ENCODE assay signal across 18 cellular contexts in genomic region chr19:19140476-19140875, GRCh38. TPM values are rescaled to one million over a fixed set of nuclear protein-coding genes. Genes with fewer than 3 reads are reported as not detected.
"Had no signal": no experiment of that assay in that cellular context is flagged by ENCODE, and none has a peak within 500 bp of the region (broad histone marks: within the 10 kb centered on the region; RNA-seq: fewer than 3 reads in every experiment).

No MANE protein-coding gene starts in this region.

- DNase-seq: activated gamma-delta T cell treated with Interleukin-2 at 50 U/mL for 16 hours; activated T-cell treated with anti-CD3 and anti-CD28 coated beads, Interleukin-2, amount 50 U/mL, for 1 hour; aorta; central memory CD4-positive, alpha-beta T cell; dermis blood vessel endothelial cell; effector CD8-positive, alpha-beta T cell; head of caudate nucleus; lower lobe of right lung; naive thymus-derived CD4-positive, alpha-beta T cell; stimulated activated CD4-positive, alpha-beta T cell treated with anti-CD3 and anti-CD28 coated beads, Interleukin-4, amount 100 ng/mL, for 24 hours; stimulated activated naive CD4-positive, alpha-beta T cell treated with Interleukin-2 at 50 U/mL for 16 hours; T-cell; upper lobe of left lung had no signal

- H3K4me3 ChIP-seq: gastroesophageal sphincter, lower lobe of right lung, upper lobe of left lung had no signal

- H3K9me3 ChIP-seq: gastroesophageal sphincter, lower lobe of right lung, upper lobe of left lung had no signal

- H3K9me3 Mint-ChIP-seq: activated naive CD4-positive, alpha-beta T cell treated with anti-CD3 and anti-CD28 coated beads, Interleukin-2, amount 50 U/mL, for 24 hours; T-cell had no signal

- H3K36me3 Mint-ChIP-seq: activated naive CD4-positive, alpha-beta T cell treated with anti-CD3 and anti-CD28 coated beads, Interleukin-2, amount 50 U/mL, for 24 hours; naive thymus-derived CD4-positive, alpha-beta T cell; T-cell; WTC11 had no signal

- ATAC-seq: esophagus mucosa; gastroesophageal sphincter; left lobe of liver; lower lobe of right lung; naive thymus-derived CD4-positive, alpha-beta T cell; T-cell; WTC11 had no signal

- H3K27me3 Mint-ChIP-seq: activated naive CD4-positive, alpha-beta T cell treated with anti-CD3 and anti-CD28 coated beads, Interleukin-2, amount 50 U/mL, for 24 hours; naive thymus-derived CD4-positive, alpha-beta T cell had no signal

- H3K36me3 ChIP-seq: gastroesophageal sphincter, lower lobe of right lung, upper lobe of left lung had no signal

- H3K27me3 ChIP-seq: upper lobe of left lung had no signal

- H3K4me3 Mint-ChIP-seq: activated naive CD4-positive, alpha-beta T cell treated with anti-CD3 and anti-CD28 coated beads, Interleukin-2, amount 50 U/mL, for 24 hours; naive thymus-derived CD4-positive, alpha-beta T cell; T-cell; WTC11 had no signal

- H3K27ac ChIP-seq: gastroesophageal sphincter, lower lobe of right lung, upper lobe of left lung had no signal

- H3K27ac Mint-ChIP-seq: T-cell, WTC11 had no signal

RNA-seq across cellular contexts. Expression of gene MEF2B, which starts 29.6 kb away (rescaled TPM):
- total RNA-seq: gastroesophageal sphincter had no signal
